Comparison of ENCODE assay signal across 13 cellular contexts in genomic region chr3:100954990-100955389, GRCh38. TPM values are rescaled to one million over a fixed set of nuclear protein-coding genes. Genes with fewer than 3 reads are reported as not detected.
DNase-seq lines count a peak whose midpoint lies in the region; ATAC-seq and TF ChIP-seq lines count a peak whose summit lies in the region.
"Had no signal": no experiment of that assay in that cellular context is flagged by ENCODE, and none has a peak within 500 bp of the region (broad histone marks: within the 10 kb centered on the region; RNA-seq: fewer than 3 reads in every experiment).

No MANE protein-coding gene starts in this region.

- H2AFZ ChIP-seq in GM23248 = no peak overlapping the region

- no peaks in the 10 kb centered on the region for H3K36me3 Mint-ChIP-seq in CD4-positive, alpha-beta memory T cell

- H3K9ac ChIP-seq in GM23248 = peak overlapping the region; percentile 48

- no peaks in the 10 kb centered on the region for H3K4me1 Mint-ChIP-seq in CD4-positive, alpha-beta memory T cell

- H3K27me3 ChIP-seq in GM23248 (replicated peaks; ENCODE audit: insufficient read depth) = no peaks in the 10 kb centered on the region
- H3K27me3 ChIP-seq in body of pancreas = no peaks in the 10 kb centered on the region
- H3K27me3 ChIP-seq in CD4-positive, alpha-beta memory T cell (ENCODE audit: insufficient read depth, low read length) = no peaks in the 10 kb centered on the region

- intact Hi-C loops in body of pancreas (cut with DNase I) = no loop called here
- intact Hi-C loops in left ventricle myocardium superior (cut with micrococcal nuclease) = no loop called here
- intact Hi-C loops in CD4-positive, alpha-beta memory T cell (cut with micrococcal nuclease) = no loop called here

- no peaks in the 10 kb centered on the region for H3K9me2 ChIP-seq in GM23248 (ENCODE audit: insufficient read depth)

- CTCF ChIA-PET in CD4-positive, alpha-beta memory T cell (lab: Charles Lee; ENCODE audit: partially characterized antibody) = no interaction called here

- peak overlapping the region; percentile 55 for H3K4me3 ChIP-seq in GM23248
- H3K4me3 ChIP-seq in body of pancreas = no peak overlapping the region
- no peak overlapping the region for H3K4me3 ChIP-seq in CD4-positive, alpha-beta memory T cell (ENCODE audit: low read length in 2 of 2)

- in situ Hi-C loops in GM23248 (cut with MboI) = no loop called here

- TF ChIP-seq CTCF in body of pancreas (IDR thresholded peaks at IDR 0.05) = no peak

- POLR2A ChIA-PET in CD4-positive, alpha-beta memory T cell (lab: Charles Lee; ENCODE audit: partially characterized antibody) = no interaction called here

- no peak for TF ChIP-seq POLR2A in body of pancreas (IDR thresholded peaks at IDR 0.05)

- peaks cover 30% of the 10 kb centered on the region for H3K4me1 ChIP-seq in GM23248 (ENCODE audit: insufficient read depth)
- no peaks in the 10 kb centered on the region for H3K4me1 ChIP-seq in body of pancreas
- H3K4me1 ChIP-seq in CD4-positive, alpha-beta memory T cell (ENCODE audit: insufficient read depth, low read length) = no peaks in the 10 kb centered on the region

- no peaks in the 10 kb centered on the region for H3K9me3 ChIP-seq in GM23248 (ENCODE audit: low read depth)
- no peaks in the 10 kb centered on the region for H3K9me3 ChIP-seq in body of pancreas
- H3K9me3 ChIP-seq in CD4-positive, alpha-beta memory T cell (ENCODE audit: control insufficient read depth in 1 of 2, low read length in 2 of 2) = no peaks in the 10 kb centered on the region

- H3K79me2 ChIP-seq in GM23248 (ENCODE audit: insufficient read depth) = no peaks in the 10 kb centered on the region

- no peaks in the 10 kb centered on the region for H4K20me1 ChIP-seq in GM23248 (ENCODE audit: insufficient read depth)

- H3K27me3 Mint-ChIP-seq in CD4-positive, alpha-beta memory T cell = peaks cover 4 to 6% of the 10 kb centered on the region in 2 donors

- H3K4me2 ChIP-seq in GM23248 (ENCODE audit: unreplicated experiment) = peak overlapping the region; percentile 82

- ATAC-seq in body of pancreas (peak; percentile 67), left ventricle myocardium superior (peak; percentile 97), GM21390 (IDR thresholded peaks at IDR 0.05; ENCODE audit: unreplicated experiment) (no peak), GM19455 (IDR thresholded peaks at IDR 0.05; ENCODE audit: unreplicated experiment) (no peak)

- H3K4me3 Mint-ChIP-seq in CD4-positive, alpha-beta memory T cell = no peak overlapping the region

- H3K27ac Mint-ChIP-seq in CD4-positive, alpha-beta memory T cell = no peak overlapping the region

- H3K27ac ChIP-seq in GM23248 (peak overlapping the region; percentile 73), body of pancreas (no peak overlapping the region)
- no peak overlapping the region for H3K27ac ChIP-seq in CD4-positive, alpha-beta memory T cell (ENCODE audit: low read depth, low read length)

- peaks cover 40% of the 10 kb centered on the region for H3F3A ChIP-seq in GM23248 (ENCODE audit: insufficient read depth)

- H3K36me3 ChIP-seq in GM23248 (ENCODE audit: low read depth) = no peaks in the 10 kb centered on the region
- H3K36me3 ChIP-seq in body of pancreas (replicated peaks in 1 of 2; ENCODE audit: insufficient read depth in 1 of 2, low read depth in 2 of 2) = no peaks in the 10 kb centered on the region
- no peaks in the 10 kb centered on the region for H3K36me3 ChIP-seq in CD4-positive, alpha-beta memory T cell (ENCODE audit: insufficient read depth, low read length)

- DNase-seq in GM23248 (peak; percentile 96), body of pancreas (peak in 2 of 4 donors; percentile 17 to 39), left ventricle myocardium superior (peak; percentile 42), smooth muscle cell of the brain vasculature (ENCODE audit: low read depth, low spot score) (peak; percentile 29), foreskin melanocyte (no peak)
- no peak for DNase-seq in CD4-positive, alpha-beta memory T cell
- DNase-seq: activated CD4-positive, CD25-positive, alpha-beta regulatory T cell; activated naive CD4-positive, alpha-beta T cell; midbrain; NCI-H1417 treated with DMSO at 0.1 percent for 48 hours had no signal

- H3K9me3 Mint-ChIP-seq in CD4-positive, alpha-beta memory T cell = peaks cover 0 to 13% (median 9%) of the 10 kb centered on the region in 8 donors

- WGBS in GM23248 (ENCODE audit: low coverage in 1 of 2, low lambda C conversion rate in 2 of 2, missing lambda C conversion rate in 2 of 2), 2 experiments = 0% methylated on average over 4 of the region's 4 CpGs
- 42 to 50% methylated on average over 4 of the region's 4 CpGs for WGBS in body of pancreas, 2 donors

RNA-seq across cellular contexts. Expression of gene ABI3BP, which starts 38.2 kb away (rescaled TPM):
- total RNA-seq in GM23248 (2014; rRNA removed; shearing (Covaris generic)) = 6.8 and 16.8 TPM in 2 replicates
- 30.3 and 38.2 TPM in 2 replicates for polyA plus RNA-seq in GM23248 (2016; fragmentation: Nextera tagmentation; extraction: Ambion mirVana)
- total RNA-seq in body of pancreas = 10 to 100 TPM in 1 of 2 donors, 1 to 10 TPM in 1; 9.3 to 19.8 TPM
- 23.4 TPM for total RNA-seq in left ventricle myocardium superior
- total RNA-seq in CD4-positive, alpha-beta memory T cell = not detected
- not detected for polyA plus RNA-seq in CD4-positive, alpha-beta memory T cell
- total RNA-seq: OCI-LY7 had no signal

Comparison
In these comparisons a context has a peak if more than half of its experiments do, and no peak if none do; other contexts are left out.
1. DNase-seq: peak in GM23248 (single experiment), left ventricle myocardium superior (single experiment) and smooth muscle cell of the brain vasculature (single experiment); none in CD4-positive, alpha-beta memory T cell (0 of 5) and foreskin melanocyte (single experiment).
2. ATAC-seq: peak in body of pancreas (single experiment) and left ventricle myocardium superior (single experiment); none in GM21390 (single experiment) and GM19455 (single experiment).